9 cellular contexts compared by ENCODE assay signal in the genomic region with DNA sequence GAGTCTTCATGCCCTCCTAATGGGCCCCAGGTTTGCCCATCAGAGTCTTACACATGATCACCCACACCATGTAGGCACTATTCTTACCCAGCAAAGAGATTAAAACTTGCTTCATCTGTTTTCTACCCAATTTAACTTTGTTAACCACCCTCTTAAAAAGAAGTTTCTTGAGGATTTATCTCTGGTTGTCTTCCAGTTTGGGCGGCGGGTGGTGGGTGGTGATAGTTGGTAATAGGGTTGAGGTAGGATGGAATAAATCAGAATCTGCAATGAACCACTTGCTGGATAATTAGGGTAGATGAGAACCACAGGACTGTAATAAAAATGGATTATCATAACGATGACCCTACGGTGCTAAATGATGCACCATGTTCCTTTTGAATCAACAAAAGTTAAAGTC.
"Had no signal": no experiment of that assay in that cellular context is flagged by ENCODE, and none has a peak within 500 bp of the region (broad histone marks: within the 10 kb centered on the region; RNA-seq: fewer than 3 reads in every experiment).

No MANE protein-coding gene starts in this region.

- ATAC-seq: GM23338, HCT116 had no signal

- DNase-seq: GM23248, GOT3, H7, H9, HCEC 1CT, HFFc6 had no signal

- H3K9me3 ChIP-seq: HAP-1 had no signal

- H3K27ac ChIP-seq: GM23248 had no signal

- H3K4me3 ChIP-seq: GM23248, GM23338, HAP-1 had no signal

- H3K36me3 ChIP-seq: HAP-1 had no signal
